In the genomic region with DNA sequence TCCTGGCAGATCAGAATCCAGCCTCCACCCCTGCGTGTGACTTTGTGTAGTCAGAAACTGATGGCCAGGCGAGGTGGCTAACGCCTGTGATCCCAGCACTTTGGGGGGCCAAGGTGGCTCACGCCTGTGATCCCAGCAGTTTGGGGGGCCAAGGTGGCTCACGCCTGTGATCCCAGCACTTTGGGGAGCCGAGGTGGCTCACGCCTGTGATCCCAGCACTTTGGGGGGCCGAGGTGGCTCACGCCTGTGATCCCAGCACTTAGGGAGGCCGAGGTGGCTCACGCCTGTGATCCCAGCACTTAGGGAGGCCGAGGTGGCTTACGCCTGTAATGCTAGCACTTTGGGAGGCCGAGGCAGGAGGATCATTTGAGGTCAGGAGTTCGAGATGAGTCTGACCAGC, we compare ENCODE assay signal across 34 cellular contexts. TPM values are rescaled to one million over a fixed set of nuclear protein-coding genes. Genes with fewer than 3 reads are reported as not detected.
"Had no signal": no experiment of that assay in that cellular context is flagged by ENCODE, and none has a peak within 500 bp of the region (broad histone marks: within the 10 kb centered on the region; RNA-seq: fewer than 3 reads in every experiment).

No MANE protein-coding gene starts in this region.

- FAIRE-seq: astrocyte, bronchial epithelial cell, colon had no signal

- DNase-seq: activated CD4-positive, alpha-beta memory T cell treated with anti-CD3 and anti-CD28 coated beads for 36 hours; activated CD4-positive, alpha-beta T cell treated with anti-CD3 and anti-CD28 coated beads for 36 hours; activated CD4-positive, alpha-beta T cell treated with anti-CD3 and anti-CD28 coated beads, Interleukin-2, amount 10 ng/mL, durations not matched to agents 24 days and 14 days; activated CD4-positive, CD25-positive, alpha-beta regulatory T cell; activated CD4-positive, CD25-positive, alpha-beta regulatory T cell treated with anti-CD3 and anti-CD28 coated beads, Interleukin-2, amount 50 U/mL, for 72 hours; activated CD8-positive, alpha-beta memory T cell treated with anti-CD3 and anti-CD28 coated beads, Interleukin-2, amount 50 U/mL, for 48 hours; activated CD8-positive, alpha-beta T cell treated with anti-CD3 and anti-CD28 coated beads, Interleukin-2, amount 10 ng/mL, durations not matched to agents 7 days and 5 days; activated gamma-delta T cell; activated naive CD4-positive, alpha-beta T cell; activated naive CD4-positive, alpha-beta T cell treated with anti-CD3 and anti-CD28 coated beads, Interleukin-2, amount 10 ng/mL, durations not matched to agents 7 days and 5 days; activated T-cell treated with anti-CD3 and anti-CD28 coated beads for 4 hours; activated T-cell treated with anti-CD3 and anti-CD28 coated beads, Interleukin-2, amount 50 U/mL, for 24 hours; activated T-cell treated with anti-CD3 and anti-CD28 coated beads, Interleukin-2, amount 50 U/mL, for 72 hours; amniotic stem cell; anterior cingulate cortex; brain microvascular endothelial cell; caudate nucleus; cortex of kidney; dermis blood vessel endothelial cell; effector CD4-positive, alpha-beta T cell; effector memory CD8-positive, alpha-beta T cell; erythroblast; foreskin keratinocyte; gastrocnemius medialis; glutamatergic neuron; heart left ventricle; T-helper 1 cell; T-helper 17 cell; T1000 had no signal

- ATAC-seq: activated CD4-positive, alpha-beta T cell treated with anti-CD3 and anti-CD28 coated beads for 36 hours; activated CD8-positive, alpha-beta T cell treated with anti-CD3 and anti-CD28 coated beads, Interleukin-2, amount 10 ng/mL, durations not matched to agents 7 days and 5 days; activated naive CD4-positive, alpha-beta T cell treated with anti-CD3 and anti-CD28 coated beads, Interleukin-2, amount 50 U/mL, for 72 hours; activated T-cell treated with anti-CD3 and anti-CD28 coated beads, Interleukin-2, amount 50 U/mL, for 72 hours; effector memory CD8-positive, alpha-beta T cell; foreskin keratinocyte; gastrocnemius medialis; heart left ventricle; T-helper 17 cell had no signal

- H3K27me3 ChIP-seq: brain microvascular endothelial cell, esophagus muscularis mucosa, foreskin keratinocyte, gastrocnemius medialis, heart left ventricle had no signal

- H3K36me3 ChIP-seq: brain microvascular endothelial cell had no signal

- H3K27ac ChIP-seq: brain microvascular endothelial cell, esophagus muscularis mucosa, foreskin keratinocyte, gastrocnemius medialis, heart left ventricle had no signal

- H3K4me3 ChIP-seq: esophagus muscularis mucosa, gastrocnemius medialis, heart left ventricle had no signal

- H3K9me3 ChIP-seq: esophagus muscularis mucosa, gastrocnemius medialis, heart left ventricle had no signal

RNA-seq across cellular contexts. Expression of gene MIOX, which starts 26.5 kb away (rescaled TPM):
- total RNA-seq: bronchial epithelial cell, dermis blood vessel endothelial cell, esophagus muscularis mucosa, foreskin keratinocyte, gastrocnemius medialis, heart left ventricle, T-helper 17 cell had no signal
- polyA plus RNA-seq: heart left ventricle had no signal
